ENCODE assay signal across 10 cellular contexts in the genomic region with DNA sequence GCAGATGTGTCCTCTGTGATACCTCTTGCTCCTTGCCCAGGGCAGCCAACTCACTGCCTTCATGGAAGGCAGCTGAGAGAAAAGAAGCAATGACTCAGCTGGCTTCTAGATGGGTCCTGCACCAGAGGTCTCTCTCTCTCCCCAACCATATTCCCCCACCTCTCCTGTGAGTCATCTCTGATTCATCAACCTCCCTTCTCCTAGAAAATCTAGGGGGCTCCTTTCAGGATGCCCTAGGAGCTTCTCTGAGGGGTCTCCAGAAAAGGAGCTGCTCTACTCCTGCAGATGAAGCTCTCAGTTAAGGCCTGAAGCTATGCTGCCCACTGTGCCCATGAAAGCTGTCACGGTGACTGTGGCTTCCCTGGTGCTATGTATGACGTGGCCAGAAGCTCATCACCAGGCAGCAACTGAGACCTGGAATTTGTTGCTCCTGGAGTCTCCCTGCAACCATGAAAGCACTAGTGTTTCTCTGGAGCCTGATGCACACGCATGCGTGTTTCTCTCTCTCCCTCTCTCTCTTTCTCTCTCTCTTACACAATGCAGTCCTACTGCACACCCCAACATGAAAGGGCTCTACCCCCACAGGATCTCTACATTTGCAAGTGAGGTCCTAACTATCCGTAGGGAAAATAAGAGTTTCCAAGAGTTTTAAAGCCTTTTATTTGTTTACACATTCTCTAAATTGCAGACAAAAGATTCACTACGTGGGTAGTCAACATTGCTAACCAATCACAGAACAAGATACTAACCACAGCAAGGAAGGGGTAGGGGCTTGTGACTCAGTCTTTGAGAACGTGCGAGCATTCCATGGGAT.
A peak's percentile ranks its signal among the peaks of the same experiment; 100 is the strongest.
DNase-seq lines count a peak whose midpoint lies in the region; ATAC-seq, FAIRE-seq and TF ChIP-seq lines count a peak whose summit lies in the region.
"Had no signal": no experiment of that assay in that cellular context is flagged by ENCODE, and none has a peak within 500 bp of the region (broad histone marks: within the 10 kb centered on the region; RNA-seq: fewer than 3 reads in every experiment).

No MANE protein-coding gene starts in this region.

- no peaks in the 10 kb centered on the region for H3K27me3 ChIP-seq in right atrium auricular region
- no peaks in the 10 kb centered on the region for H3K27me3 ChIP-seq in heart left ventricle
- H3K27me3 ChIP-seq in hepatocyte, result no peaks in the 10 kb centered on the region
- peaks cover 0 to 4% (median 0%) of the 10 kb centered on the region in 3 donors for H3K27me3 ChIP-seq in stomach

- H3K36me3 ChIP-seq in right atrium auricular region, result no peaks in the 10 kb centered on the region
- no peaks in the 10 kb centered on the region for H3K36me3 ChIP-seq in heart left ventricle
- no peaks in the 10 kb centered on the region for H3K36me3 ChIP-seq in hepatocyte (replicated peaks; ENCODE audit: insufficient read depth, low read depth)
- no peaks in the 10 kb centered on the region for H3K36me3 ChIP-seq in stomach

- peak; percentile 36 for DNase-seq in right atrium auricular region (ENCODE audit: low spot score)
- no peak for DNase-seq in heart left ventricle
- peak; percentile 83 for DNase-seq in amniotic stem cell (lab: John Stamatoyannopoulos, UW)
- DNase-seq in hepatocyte (ENCODE audit: low spot score), result peak; percentile 49
- peak; percentile 98 for DNase-seq in urothelium cell line (ENCODE audit: low spot score)
- no peak for DNase-seq in activated CD4-positive, alpha-beta T cell treated with anti-CD3 and anti-CD28 coated beads, Interleukin-2, amount 10 ng/mL, durations not matched to agents 24 days and 14 days
- no peak for DNase-seq in OCI-M1 (lab: John Stamatoyannopoulos, UW)
- no peak for DNase-seq in stomach
- DNase-seq: activated CD4-positive, alpha-beta T cell treated with anti-CD3 and anti-CD28 coated beads, Interleukin-2, amount 50 U/mL, for 4 hours; NCI-H524 treated with DMSO at 0.1 percent for 48 hours had no signal

- TF ChIP-seq CTCF in right atrium auricular region (IDR thresholded peaks at IDR 0.05) (no peak), heart left ventricle (IDR thresholded peaks at IDR 0.05) (no peak), hepatocyte (IDR thresholded peaks at IDR 0.05; ENCODE audit: poor library complexity) (no peak), stomach (IDR thresholded peaks at IDR 0.05) (no peak)

- H3K4me3 ChIP-seq in right atrium auricular region (no peak overlapping the region), heart left ventricle (no peak overlapping the region), hepatocyte (no peak overlapping the region), stomach (no peak overlapping the region)

- peaks cover 5% of the 10 kb centered on the region for H3K9me3 Mint-ChIP-seq in activated CD4-positive, alpha-beta T cell treated with anti-CD3 and anti-CD28 coated beads, Interleukin-2, amount 10 ng/mL, durations not matched to agents 24 days and 14 days

- H3K4me3 Mint-ChIP-seq in activated CD4-positive, alpha-beta T cell treated with anti-CD3 and anti-CD28 coated beads, Interleukin-2, amount 10 ng/mL, durations not matched to agents 24 days and 14 days, result no peak overlapping the region

- H3K4me1 ChIP-seq in right atrium auricular region, result peaks cover 0 to 15% of the 10 kb centered on the region in 2 donors
- H3K4me1 ChIP-seq in heart left ventricle, result peaks cover 0 to 24% (median 11%) of the 10 kb centered on the region in 12 donors
- peaks cover 14% of the 10 kb centered on the region for H3K4me1 ChIP-seq in hepatocyte (ENCODE audit: insufficient read depth)
- H3K4me1 ChIP-seq in stomach, result peaks cover 0 to 7% (median 5%) of the 10 kb centered on the region in 4 donors

- intact Hi-C loops in heart left ventricle (cut with DNase I) (no loop called here), stomach (cut with DNase I; ENCODE audit: low total_unique reads) (no loop called here)
- intact Hi-C loops in activated CD4-positive, alpha-beta T cell treated with anti-CD3 and anti-CD28 coated beads, Interleukin-2, amount 10 ng/mL, durations not matched to agents 24 days and 14 days (cut with micrococcal nuclease), result no loop called here

- no peaks in the 10 kb centered on the region for H3K9me2 ChIP-seq in hepatocyte (replicated peaks; ENCODE audit: insufficient read depth)

- peaks cover 7% of the 10 kb centered on the region for H3K4me1 Mint-ChIP-seq in activated CD4-positive, alpha-beta T cell treated with anti-CD3 and anti-CD28 coated beads, Interleukin-2, amount 10 ng/mL, durations not matched to agents 24 days and 14 days

- H3K27ac ChIP-seq in right atrium auricular region, result no peak overlapping the region
- H3K27ac ChIP-seq in heart left ventricle, result no peak overlapping the region
- peak overlapping the region; percentile 65 for H3K27ac ChIP-seq in hepatocyte
- no peak overlapping the region for H3K27ac ChIP-seq in stomach

- no peak for TF ChIP-seq EP300 in stomach (IDR thresholded peaks at IDR 0.05)

- H3K9me3 ChIP-seq in right atrium auricular region, result no peaks in the 10 kb centered on the region
- no peaks in the 10 kb centered on the region for H3K9me3 ChIP-seq in heart left ventricle
- no peaks in the 10 kb centered on the region for H3K9me3 ChIP-seq in hepatocyte (ENCODE audit: low read depth)
- H3K9me3 ChIP-seq in stomach, result no peaks in the 10 kb centered on the region

- no peak overlapping the region for H3K27ac Mint-ChIP-seq in activated CD4-positive, alpha-beta T cell treated with anti-CD3 and anti-CD28 coated beads, Interleukin-2, amount 10 ng/mL, durations not matched to agents 24 days and 14 days

- H3K79me2 ChIP-seq in hepatocyte, result no peaks in the 10 kb centered on the region

- no peak for ATAC-seq in heart left ventricle

- no peaks in the 10 kb centered on the region for H4K20me1 ChIP-seq in hepatocyte (ENCODE audit: insufficient read depth, poor library complexity, severe bottlenecking)

- H3K36me3 Mint-ChIP-seq in activated CD4-positive, alpha-beta T cell treated with anti-CD3 and anti-CD28 coated beads, Interleukin-2, amount 10 ng/mL, durations not matched to agents 24 days and 14 days (ENCODE audit: low read depth), result no peaks in the 10 kb centered on the region

- TF ChIP-seq POLR2A in heart left ventricle (IDR thresholded peaks at IDR 0.05) (no peak), stomach (IDR thresholded peaks at IDR 0.05) (no peak)

- H3K27me3 Mint-ChIP-seq in activated CD4-positive, alpha-beta T cell treated with anti-CD3 and anti-CD28 coated beads, Interleukin-2, amount 10 ng/mL, durations not matched to agents 24 days and 14 days, result peaks cover 18% of the 10 kb centered on the region

- 92 to 93% (median 93%) methylated on average over 7 to 8 of the region's 8 CpGs for WGBS in heart left ventricle, 4 donors
- WGBS in hepatocyte (ENCODE audit: low lambda C conversion rate, missing lambda C conversion rate), result 62% methylated on average over 8 of the region's 8 CpGs
- 67 to 72% (median 69%) methylated on average over 6 to 8 of the region's 8 CpGs for WGBS in stomach, 5 donors

- no peak for FAIRE-seq in urothelium cell line (lab: Jason Lieb, UNC)

- H3K4me2 ChIP-seq in hepatocyte, result no peak overlapping the region

- H2AFZ ChIP-seq in hepatocyte, result no peak overlapping the region

Comparison
In these comparisons a context has a peak if more than half of its experiments do, and no peak if none do; other contexts are left out.
1. DNase-seq: peak in right atrium auricular region (single experiment), amniotic stem cell (single experiment), hepatocyte (single experiment) and urothelium cell line (single experiment); none in heart left ventricle (0 of 5), activated CD4-positive, alpha-beta T cell treated with anti-CD3 and anti-CD28 coated beads, Interleukin-2, amount 10 ng/mL, durations not matched to agents 24 days and 14 days (single experiment), OCI-M1 (single experiment) and stomach (single experiment).